1 cellular context compared by ENCODE assay signal in genomic region chr16:67537636-67538591, GRCh38.
A peak's percentile ranks its signal among the peaks of the same experiment; 100 is the strongest.
TF ChIP-seq lines count a peak whose summit lies in the region.

No MANE protein-coding gene starts in this region.

TF ChIP-seq in HepG2, 621 proteins besides CTCF, POLR2A, EP300 and RAD21 (continued from another document and continues in another):
- no peak for TF ChIP-seq ZNF788 (CRISPR knock-in tag; IDR thresholded peaks at IDR 0.05; ENCODE audit: borderline replicate concordance)
- no peak for TF ChIP-seq ZNF234 (CRISPR knock-in tag; conservative IDR thresholded peaks at IDR 0.05)
- TF ChIP-seq TRIM22 (IDR thresholded peaks at IDR 0.05): no peak
- TF ChIP-seq ZNF362 (CRISPR knock-in tag; IDR thresholded peaks at IDR 0.05; ENCODE audit: borderline replicate concordance): no peak
- peak; percentile 49 for TF ChIP-seq FOXA3 (CRISPR knock-in tag; IDR thresholded peaks at IDR 0.05)
- no peak for TF ChIP-seq RBM22 (optimal IDR thresholded peaks at IDR 0.05; ENCODE audit: low read length)
- TF ChIP-seq RERE (CRISPR knock-in tag; IDR thresholded peaks at IDR 0.05; ENCODE audit: low read depth): no peak
- 0 out of 2 replicates have a peak, but pooled peaks have one; percentile 54 for TF ChIP-seq HOXA3 (CRISPR knock-in tag; IDR thresholded peaks at IDR 0.05)
- TF ChIP-seq DNMT3B (CRISPR knock-in tag; conservative IDR thresholded peaks at IDR 0.05): no peak
- TF ChIP-seq ZSCAN25 (CRISPR knock-in tag; IDR thresholded peaks at IDR 0.05): no peak
- peak; percentile 28; the same call in 1 of the 3 replicates for TF ChIP-seq MXI1 (IDR thresholded peaks at IDR 0.05; ENCODE audit: borderline replicate concordance, low read depth, low read length)
- no peak for TF ChIP-seq TARDBP (CRISPR knock-in tag; IDR thresholded peaks at IDR 0.05)
- no peak for TF ChIP-seq SNAI1 (CRISPR knock-in tag; IDR thresholded peaks at IDR 0.05; ENCODE audit: borderline replicate concordance)
- no peak for TF ChIP-seq ZSCAN22 (CRISPR knock-in tag; IDR thresholded peaks at IDR 0.05)
- 0 out of 2 replicates have a peak, but pooled peaks have one; percentile 48 for TF ChIP-seq RNF2 (conservative IDR thresholded peaks at IDR 0.05; ENCODE audit: low read depth)
- TF ChIP-seq ZBTB25 (CRISPR knock-in tag; IDR thresholded peaks at IDR 0.05): no peak; the same call in 1 of the 2 replicates
- TF ChIP-seq PRDM15 (CRISPR knock-in tag; IDR thresholded peaks at IDR 0.05): no peak
- TF ChIP-seq GATAD2A (CRISPR knock-in tag; IDR thresholded peaks at IDR 0.05): no peak
- peak; percentile 13; the same call in 1 of the 2 replicates for TF ChIP-seq FOSL1 (CRISPR knock-in tag; IDR thresholded peaks at IDR 0.05; ENCODE audit: borderline replicate concordance)
- 0 out of 2 replicates have a peak, but pooled peaks have one; percentile 45 for TF ChIP-seq MAZ (IDR thresholded peaks at IDR 0.05; ENCODE audit: borderline replicate concordance, low read depth, low read length)
- TF ChIP-seq MAZ (CRISPR knock-in tag; IDR thresholded peaks at IDR 0.05; ENCODE audit: low read depth): peak; percentile 68
- no peak for TF ChIP-seq FIP1L1 (IDR thresholded peaks at IDR 0.05; ENCODE audit: borderline replicate concordance, insufficient read depth, low read depth, low read length)
- TF ChIP-seq RFX5 (IDR thresholded peaks at IDR 0.05; ENCODE audit: low read depth, low read length): no peak
- no peak for TF ChIP-seq NFKBIZ (CRISPR knock-in tag; IDR thresholded peaks at IDR 0.05)
- TF ChIP-seq NR2C2 (CRISPR knock-in tag; IDR thresholded peaks at IDR 0.05; ENCODE audit: borderline replicate concordance): peak; percentile 44; the same call in 1 of the 2 replicates
- TF ChIP-seq DBP (CRISPR knock-in tag; IDR thresholded peaks at IDR 0.05; ENCODE audit: not compliant biosample characterization): no peak
- TF ChIP-seq SETDB1 (CRISPR knock-in tag; IDR thresholded peaks at IDR 0.05; ENCODE audit: borderline replicate concordance): no peak
- TF ChIP-seq ZNF282 (IDR thresholded peaks at IDR 0.05; ENCODE audit: partially characterized antibody): no peak
- no peak for TF ChIP-seq ZNF7 (CRISPR knock-in tag; IDR thresholded peaks at IDR 0.05)
- no peak for TF ChIP-seq ZNF790 (CRISPR knock-in tag; IDR thresholded peaks at IDR 0.05; ENCODE audit: borderline replicate concordance)
- TF ChIP-seq PATZ1 (CRISPR knock-in tag; IDR thresholded peaks at IDR 0.05): peak; percentile 95
- TF ChIP-seq HNRNPH1 (optimal IDR thresholded peaks at IDR 0.05; ENCODE audit: low read depth, low read length): no peak
- TF ChIP-seq ATF7-NPFF (CRISPR knock-in tag; IDR thresholded peaks at IDR 0.05; ENCODE audit: low read depth): no peak; the same call in 1 of the 2 replicates
- TF ChIP-seq FOXP4 (CRISPR knock-in tag; IDR thresholded peaks at IDR 0.05): peak; percentile 79
- no peak for TF ChIP-seq BRCA1 (CRISPR knock-in tag; IDR thresholded peaks at IDR 0.05)
- no peak for TF ChIP-seq FOXM1 (CRISPR knock-in tag; IDR thresholded peaks at IDR 0.05)
- TF ChIP-seq CBX1 (IDR thresholded peaks at IDR 0.05; ENCODE audit: low read depth): no peak
- TF ChIP-seq SUZ12 (IDR thresholded peaks at IDR 0.05; ENCODE audit: low read depth, low read length): no peak
- TF ChIP-seq THAP8 (CRISPR knock-in tag; IDR thresholded peaks at IDR 0.05; ENCODE audit: borderline replicate concordance): no peak
